Comparison of ENCODE assay signal across 16 cellular contexts in genomic region chr4:48594185-48594584, GRCh38.
A peak's percentile ranks its signal among the peaks of the same experiment; 100 is the strongest.
DNase-seq lines count a peak whose midpoint lies in the region; TF ChIP-seq lines count a peak whose summit lies in the region.
"Had no signal": no experiment of that assay in that cellular context is flagged by ENCODE, and none has a peak within 500 bp of the region (broad histone marks: within the 10 kb centered on the region; RNA-seq: fewer than 3 reads in every experiment).

No MANE protein-coding gene starts in this region.

- H3K36me3 ChIP-seq in NT2/D1 (ENCODE audit: insufficient read depth, insufficient read length, low read length), result peaks cover 7% of the 10 kb centered on the region

- no peak for TF ChIP-seq CTCF in neural crest cell (conservative IDR thresholded peaks at IDR 0.05)

- H3K27me3 ChIP-seq in NT2/D1 (ENCODE audit: insufficient read depth, insufficient read length), result no peaks in the 10 kb centered on the region
- H3K27me3 ChIP-seq: gastroesophageal sphincter had no signal

- peaks cover 17% of the 10 kb centered on the region for H3K4me1 Mint-ChIP-seq in neural crest cell
- peaks cover 2% of the 10 kb centered on the region for H3K4me1 Mint-ChIP-seq in activated naive CD8-positive, alpha-beta T cell treated with anti-CD3 and anti-CD28 coated beads for 36 hours

- no peak overlapping the region for H3K4me3 Mint-ChIP-seq in neural crest cell
- no peak overlapping the region for H3K4me3 Mint-ChIP-seq in activated naive CD8-positive, alpha-beta T cell treated with anti-CD3 and anti-CD28 coated beads for 36 hours
- H3K4me3 Mint-ChIP-seq: activated CD4-positive, alpha-beta T cell treated with anti-CD3 and anti-CD28 coated beads, Interleukin-2, amount 10 ng/mL, durations not matched to agents 7 days and 5 days had no signal

- H3K36me3 Mint-ChIP-seq in neural crest cell (ENCODE audit: low read depth), result peaks cover 9% of the 10 kb centered on the region
- peaks cover 7% of the 10 kb centered on the region for H3K36me3 Mint-ChIP-seq in activated naive CD8-positive, alpha-beta T cell treated with anti-CD3 and anti-CD28 coated beads for 36 hours

- H3K4me1 ChIP-seq in NT2/D1 (ENCODE audit: insufficient read depth, insufficient read length), result no peaks in the 10 kb centered on the region
- H3K4me1 ChIP-seq: gastroesophageal sphincter had no signal

- no peaks in the 10 kb centered on the region for H3K27me3 Mint-ChIP-seq in neural crest cell (ENCODE audit: low read depth)
- H3K27me3 Mint-ChIP-seq in activated naive CD8-positive, alpha-beta T cell treated with anti-CD3 and anti-CD28 coated beads for 36 hours, result no peaks in the 10 kb centered on the region
- H3K27me3 Mint-ChIP-seq: activated CD4-positive, alpha-beta T cell treated with anti-CD3 and anti-CD28 coated beads, Interleukin-2, amount 10 ng/mL, durations not matched to agents 7 days and 5 days had no signal

- no peaks in the 10 kb centered on the region for H3K9me3 ChIP-seq in NT2/D1 (ENCODE audit: insufficient read depth, low read length)
- H3K9me3 ChIP-seq: gastroesophageal sphincter, thoracic aorta had no signal

- no peak overlapping the region for H3K9ac ChIP-seq in NT2/D1 (ENCODE audit: insufficient read length, low read depth)

- H3K9me3 Mint-ChIP-seq in neural crest cell, result no peaks in the 10 kb centered on the region
- no peaks in the 10 kb centered on the region for H3K9me3 Mint-ChIP-seq in activated naive CD8-positive, alpha-beta T cell treated with anti-CD3 and anti-CD28 coated beads for 36 hours
- H3K9me3 Mint-ChIP-seq: activated CD4-positive, alpha-beta T cell treated with anti-CD3 and anti-CD28 coated beads, Interleukin-2, amount 10 ng/mL, durations not matched to agents 7 days and 5 days had no signal

- peak overlapping the region; percentile 72 for H3K27ac Mint-ChIP-seq in neural crest cell (ENCODE audit: unreplicated experiment)
- H3K27ac Mint-ChIP-seq in activated naive CD8-positive, alpha-beta T cell treated with anti-CD3 and anti-CD28 coated beads for 36 hours, result no peak overlapping the region
- H3K27ac Mint-ChIP-seq: activated CD4-positive, alpha-beta T cell treated with anti-CD3 and anti-CD28 coated beads, Interleukin-2, amount 10 ng/mL, durations not matched to agents 7 days and 5 days had no signal

- DNase-seq in ELF-1 (ENCODE audit: low read depth, low spot score) (peak; percentile 5), NT2/D1 (ENCODE audit: low read depth, low spot score) (peak; percentile 15), glomerular endothelial cell (ENCODE audit: extremely low read depth, low read depth, low spot score) (peak; percentile 44), neural crest cell (ENCODE audit: low read depth, low spot score) (no peak), RKO (ENCODE audit: low spot score) (no peak), NCI-H1105 treated with DMSO at 0.1 percent for 48 hours (lab: John Stamatoyannopoulos, UW) (no peak), dedifferentiated amniotic fluid mesenchymal stem cell (ENCODE audit: extremely low spot score) (no peak)
- no peak for DNase-seq in activated naive CD8-positive, alpha-beta T cell treated with anti-CD3 and anti-CD28 coated beads for 36 hours
- DNase-seq: activated CD4-positive, alpha-beta T cell treated with anti-CD3 and anti-CD28 coated beads, Interleukin-2, amount 10 ng/mL, durations not matched to agents 7 days and 5 days; activated naive CD4-positive, alpha-beta T cell treated with Interleukin-2 at 50 U/mL for 16 hours; anterior cingulate cortex; mammary epithelial cell; NCI-H774; small intestine had no signal

- no peak overlapping the region for H3K4me3 ChIP-seq in NT2/D1 (ENCODE audit: insufficient read length, low read depth)
- H3K4me3 ChIP-seq: gastroesophageal sphincter, thoracic aorta had no signal

Comparison
In these comparisons a context has a peak if more than half of its experiments do, and no peak if none do; other contexts are left out.
1. DNase-seq: peak in ELF-1 (single experiment), NT2/D1 (single experiment) and glomerular endothelial cell (single experiment); none in neural crest cell (single experiment), RKO (single experiment), NCI-H1105 treated with DMSO at 0.1 percent for 48 hours (single experiment), dedifferentiated amniotic fluid mesenchymal stem cell (single experiment) and activated naive CD8-positive, alpha-beta T cell treated with anti-CD3 and anti-CD28 coated beads for 36 hours (single experiment).